ENCODE assay signal across 10 cellular contexts in the genomic region with DNA sequence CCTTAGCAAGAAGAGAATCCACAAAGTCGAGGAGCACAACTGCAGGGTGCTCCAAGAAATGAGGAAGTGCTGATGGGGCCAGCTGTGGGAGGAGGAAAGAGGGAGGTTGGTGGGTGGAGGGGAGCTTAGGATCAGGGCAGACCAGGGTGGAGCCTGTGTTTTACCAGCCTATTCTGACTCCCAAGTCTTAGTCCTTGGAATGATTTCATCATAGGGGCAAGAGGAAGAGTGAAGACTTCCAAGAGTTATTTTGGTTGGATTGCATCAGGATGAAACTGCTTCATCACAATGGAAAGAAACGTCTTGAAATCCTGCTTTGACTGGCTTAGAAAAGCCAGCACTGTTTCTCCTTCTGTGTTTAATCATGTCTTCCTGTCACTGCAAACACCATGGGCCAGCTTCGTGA.
DNase-seq lines count a peak whose midpoint lies in the region; ATAC-seq and TF ChIP-seq lines count a peak whose summit lies in the region.
"Had no signal": no experiment of that assay in that cellular context is flagged by ENCODE, and none has a peak within 500 bp of the region (broad histone marks: within the 10 kb centered on the region; RNA-seq: fewer than 3 reads in every experiment).

No MANE protein-coding gene starts in this region.

- no peak for TF ChIP-seq CTCF in HL-60 (IDR thresholded peaks at IDR 0.05; ENCODE audit: insufficient read depth, low read length)

- H3K27ac ChIP-seq in HL-60 (replicated peaks) (no peak overlapping the region; the same call in 1 of the 2 replicates), skeletal muscle tissue (ENCODE audit: low read depth, low read length) (peak overlapping the region; percentile 68)

- H3K27me3 ChIP-seq in HL-60 (ENCODE audit: insufficient read depth, poor library complexity, severe bottlenecking) (no peaks in the 10 kb centered on the region), skeletal muscle tissue (ENCODE audit: control insufficient read depth in 3 of 3, insufficient read depth in 3 of 3, low read length in 3 of 3) (no peaks in the 10 kb centered on the region)
- H3K27me3 ChIP-seq: tibial nerve had no signal

- DNase-seq in HL-60 (ENCODE audit: low read depth in 1 of 2, low spot score in 1 of 2) (peak; percentile 22 to 66), UCSD-AML1 (lab: John Stamatoyannopoulos, UW; ENCODE audit: unreplicated experiment) (peak; percentile 51), germinal center (ENCODE audit: low spot score) (peak; percentile 20)
- DNase-seq: activated naive CD4-positive, alpha-beta T cell had no signal

- H3K9me3 ChIP-seq in skeletal muscle tissue (ENCODE audit: control insufficient read depth in 3 of 3, low read length in 3 of 3) = no peaks in the 10 kb centered on the region
- H3K9me3 ChIP-seq: tibial nerve had no signal

- H3K9ac ChIP-seq in skeletal muscle tissue (ENCODE audit: low read depth in 1 of 3, low read length in 3 of 3) = peak overlapping the region in 1 of 3 donors; percentile 17

- H3K36me3 ChIP-seq in skeletal muscle tissue (ENCODE audit: control insufficient read depth in 3 of 3, insufficient read depth in 3 of 3, low read length in 3 of 3) = no peaks in the 10 kb centered on the region
- H3K36me3 ChIP-seq: tibial nerve had no signal

- ATAC-seq in HG02678 (IDR thresholded peaks at IDR 0.05; ENCODE audit: unreplicated experiment) (no peak), GM21390 (IDR thresholded peaks at IDR 0.05; ENCODE audit: unreplicated experiment) (no peak), GM19351 (IDR thresholded peaks at IDR 0.05; ENCODE audit: unreplicated experiment) (no peak), GM19452 (IDR thresholded peaks at IDR 0.05; ENCODE audit: unreplicated experiment) (no peak)

- peaks cover 17 to 31% (median 29%) of the 10 kb centered on the region in 3 donors for H3K4me1 ChIP-seq in skeletal muscle tissue (ENCODE audit: control insufficient read depth in 3 of 3, insufficient read depth in 3 of 3, low read length in 3 of 3)

- no peak overlapping the region for H3K4me3 ChIP-seq in HL-60 (replicated peaks; ENCODE audit: insufficient read depth, low read length)
- H3K4me3 ChIP-seq in skeletal muscle tissue (ENCODE audit: low read length in 3 of 3) = no peak overlapping the region
- H3K4me3 ChIP-seq: tibial nerve had no signal
